Comparison of ENCODE assay signal across 30 cellular contexts in genomic region chr10:42648512-42648911, GRCh38. TPM values are rescaled to one million over a fixed set of nuclear protein-coding genes. Genes with fewer than 3 reads are reported as not detected.
DNase-seq lines count a peak whose midpoint lies in the region; ATAC-seq, FAIRE-seq and TF ChIP-seq lines count a peak whose summit lies in the region.
"Had no signal": no experiment of that assay in that cellular context is flagged by ENCODE, and none has a peak within 500 bp of the region (broad histone marks: within the 10 kb centered on the region; RNA-seq: fewer than 3 reads in every experiment).

No MANE protein-coding gene starts in this region.

- H3K9ac ChIP-seq in K562 (ENCODE audit: insufficient read depth in 1 of 2, low read depth in 2 of 2, low read length in 2 of 2), result no peak overlapping the region
- H3K9ac ChIP-seq: BLaER1; BLaER1 treated with 17β-estradiol and CSF1 and Interleukin-3, amounts not matched to agents 10 nM and 100 nM had no signal

- TF ChIP-seq POLR2A in K562 (conservative IDR thresholded peaks at IDR 0.05), result no peak
- TF ChIP-seq POLR2A in thyroid gland (IDR thresholded peaks at IDR 0.05), result no peak
- no peak for TF ChIP-seq POLR2A in prostate gland (IDR thresholded peaks at IDR 0.05)

- no peaks in the 10 kb centered on the region; the same call in 2 of the 3 replicates for H3K79me2 ChIP-seq in K562 (ENCODE audit: control insufficient read depth, insufficient read depth, low read length)

- H3K9me3 ChIP-seq in K562 (replicated peaks; ENCODE audit: control insufficient read depth, insufficient read depth, low read depth, low read length) (0 out of 2 replicates have a peak, but pooled peaks cover 2% of the 10 kb centered on the region), thyroid gland (no peaks in the 10 kb centered on the region), prostate gland (no peaks in the 10 kb centered on the region)
- H3K9me3 ChIP-seq: A549, BE2C, BLaER1 had no signal

- TF ChIP-seq RAD21 in K562 (CRISPR knock-in tag; conservative IDR thresholded peaks at IDR 0.05 in 1 of 2, IDR thresholded peaks at IDR 0.05 in 1 of 2), result no peak

- no peak for TF ChIP-seq EP300 in K562 (IDR thresholded peaks at IDR 0.05; ENCODE audit: low read length)

- intact Hi-C loops in K562 (cut with micrococcal nuclease), result loop anchor here (5.0 to 10.0 kb wide), 5 partner anchors 34 to 766 kb away; no protein-coding TSS in a partner anchor
- intact Hi-C loops in thyroid gland (cut with DNase I), result loop anchor here (10.0 kb wide), 1 partner anchor 94 kb away; no protein-coding TSS in a partner anchor
- intact Hi-C loops in prostate gland (cut with DNase I), result no loop called here

- no peak overlapping the region; the same call in 1 of the 2 replicates for H3K4me2 ChIP-seq in K562 (ENCODE audit: insufficient read depth, low read length)
- H3K4me2 ChIP-seq: A549; BLaER1; BLaER1 treated with 17β-estradiol and CSF1 and Interleukin-3, amounts not matched to agents 10 nM and 100 nM had no signal

- 53% methylated on average over 2 of the region's 2 CpGs for WGBS in K562 (ENCODE audit: insufficient coverage, low coverage, missing lambda C conversion rate)
- 78 to 82% methylated on average over 2 of the region's 2 CpGs for WGBS in thyroid gland, 2 donors
- WGBS in prostate gland, result 60% methylated on average over 2 of the region's 2 CpGs

- TF ChIP-seq CTCF in K562 (IDR thresholded peaks at IDR 0.05 in 2 of 3, conservative IDR thresholded peaks at IDR 0.05 in 1 of 3; ENCODE audit: insufficient read depth in 2 of 3, low read depth in 1 of 3, low read length in 3 of 3) (no peak), thyroid gland (IDR thresholded peaks at IDR 0.05) (no peak), prostate gland (IDR thresholded peaks at IDR 0.05) (no peak)

- no peaks in the 10 kb centered on the region for H3K36me3 ChIP-seq in K562 (ENCODE audit: control insufficient read depth, insufficient read depth, low read length)
- no peaks in the 10 kb centered on the region for H3K36me3 ChIP-seq in thyroid gland
- H3K36me3 ChIP-seq in prostate gland, result no peaks in the 10 kb centered on the region
- H3K36me3 ChIP-seq: BE2C; BLaER1; BLaER1 treated with 17β-estradiol and CSF1 and Interleukin-3, amounts not matched to agents 10 nM and 100 nM had no signal

- no peak for FAIRE-seq in K562 (lab: Jason Lieb, UNC)
- FAIRE-seq: A204.1, A549, D721Med had no signal

- H4K20me1 ChIP-seq in K562 (replicated peaks; ENCODE audit: control insufficient read depth, insufficient read depth, low read length), result no peaks in the 10 kb centered on the region
- H4K20me1 ChIP-seq: BLaER1; BLaER1 treated with 17β-estradiol and CSF1 and Interleukin-3, amounts not matched to agents 10 nM and 100 nM had no signal

- no peaks in the 10 kb centered on the region for H3K9me1 ChIP-seq in K562 (ENCODE audit: control insufficient read depth, insufficient read depth, low read length)

- POLR2A ChIA-PET in K562 (lab: Yijun Ruan, JAX), result interaction anchor here (0.6 to 1.3 kb wide), 2 partner anchors 8 to 10 kb away, joined by 3 read pairs; no protein-coding TSS in a partner anchor

- H3K4me1 ChIP-seq in K562 (replicated peaks in 1 of 2; ENCODE audit: control insufficient read depth in 2 of 2, insufficient read depth in 2 of 2, low read length in 2 of 2), result peaks cover 29 to 59% of the 10 kb centered on the region in 2 experiments
- H3K4me1 ChIP-seq in thyroid gland, result peaks cover 14 to 24% of the 10 kb centered on the region in 2 donors
- no peaks in the 10 kb centered on the region for H3K4me1 ChIP-seq in prostate gland (replicated peaks)
- H3K4me1 ChIP-seq: A549, BE2C had no signal

- H3K27me3 ChIP-seq in K562 (ENCODE audit: control insufficient read depth in 2 of 2, insufficient read depth in 2 of 2, low read length in 2 of 2), result no peaks in the 10 kb centered on the region
- H3K27me3 ChIP-seq in thyroid gland, result no peaks in the 10 kb centered on the region
- H3K27me3 ChIP-seq in prostate gland (replicated peaks; ENCODE audit: insufficient read depth), result no peaks in the 10 kb centered on the region
- H3K27me3 ChIP-seq: BE2C; BLaER1; BLaER1 treated with 17β-estradiol and CSF1 and Interleukin-3, amounts not matched to agents 10 nM and 100 nM had no signal

- DNase-seq in K562 (ENCODE audit: extremely low read depth in 1 of 4, low spot score in 3 of 4) (peak in 1 of 4 experiments; percentile 26), thyroid gland (no peak), C1 segment of cervical spinal cord (lab: John Stamatoyannopoulos, UW) (no peak), prostate gland (ENCODE audit: low spot score) (no peak)
- DNase-seq: 8988T; ACHN; AML-193; BE2C; Caco-2; Calu3; CD4-positive, alpha-beta memory T cell; CD4-positive, alpha-beta T cell; CD4-positive, CD25-positive, alpha-beta regulatory T cell; CD8-positive, alpha-beta memory T cell; CD8-positive, alpha-beta T cell; COR-L47; DMS 273 treated with DMSO at 0.1 percent for 48 hours; DMS153; DMS53; DMS79; DMS79 treated with DMSO at 0.1 percent for 48 hours; DND-41; EL had no signal

- ATAC-seq in K562, result no peak
- ATAC-seq: A549; CD8-positive, alpha-beta T cell had no signal

- H2AFZ ChIP-seq in K562 (ENCODE audit: low read depth, low read length), result no peak overlapping the region

- H3K27ac ChIP-seq in K562 (ENCODE audit: extremely low read depth, low read depth, low read length) (no peak overlapping the region), thyroid gland (peak overlapping the region in 2 of 3 donors; percentile 76 to 84), prostate gland (no peak overlapping the region)
- H3K27ac ChIP-seq: 22Rv1; A549; BLaER1; BLaER1 treated with 17β-estradiol and CSF1 and Interleukin-3, amounts not matched to agents 10 nM and 100 nM; C4-2B had no signal

- in situ Hi-C loops in K562 (cut with MboI), result no loop called here

- no TSS peak for BruUV-seq in K562 (replicated peaks; lab: Mats Ljungman, UMichigan)

- H3K4me3 ChIP-seq in K562 (no peak overlapping the region), thyroid gland (replicated peaks in 1 of 3) (no peak overlapping the region), prostate gland (no peak overlapping the region)
- H3K4me3 ChIP-seq: A549; BLaER1; BLaER1 treated with 17β-estradiol and CSF1 and Interleukin-3, amounts not matched to agents 10 nM and 100 nM had no signal

- CTCF ChIA-PET in K562 (lab: Yijun Ruan, JAX; ENCODE audit: low intra/inter-chr PET ratio), result no interaction called here

TF ChIP-seq in K562, 482 proteins besides CTCF, POLR2A, EP300 and RAD21 (continues in another document):
- TF ChIP-seq PBX2 (CRISPR knock-in tag; IDR thresholded peaks at IDR 0.05; ENCODE audit: low read depth) (no peak), PBX2 (tag; conservative IDR thresholded peaks at IDR 0.05; ENCODE audit: low read depth) (peak; percentile 62), STAT5A (IDR thresholded peaks at IDR 0.05; ENCODE audit: borderline replicate concordance, low read length) (no peak)

RNA-seq across cellular contexts. Expression of gene ZNF33B, which starts 10.1 kb away (rescaled TPM):
- 23.4 and 28.6 TPM in 2 replicates for total RNA-seq in K562 (2011; cell fraction: chromatin; rRNA removed; ENCODE audit: low replicate concordance)
- 9.3 and 9.8 TPM in 2 replicates for total RNA-seq in K562 (2011; cell fraction: nucleolus; rRNA removed)
- total RNA-seq in K562 (2011; cell fraction: nucleoplasm; rRNA removed), result 11.1 and 13.1 TPM in 2 replicates
- total RNA-seq in K562 (2014; rRNA removed) (6.9 and 9.7 TPM in 2 replicates), K562 (2014; rRNA removed; fragmentation: Illumina TruSeq; extraction: Trizol) (23.9 and 32.4 TPM in 2 replicates), K562 (2015; rRNA removed; fragmentation: Illumina TruSeq; extraction: Trizol) (17.0 and 18.3 TPM in 2 replicates), K562 (2021) (13.9 and 15.4 TPM in 2 replicates), thyroid gland (10 to 100 TPM; 37.8 to 47.6 (median 43.3) TPM), prostate gland (10 to 100 TPM; 25.6 to 32.6 TPM)
- polyA plus RNA-seq in K562 (2011; rRNA removed) (16.8 and 17.7 TPM in 2 replicates), K562 (2014; fragmentation: Illumina TruSeq; extraction: Trizol) (14.8 and 16.9 TPM in 2 replicates), K562 (2014; fragmentation: Nextera tagmentation; extraction: Ambion mirVana) (10 to 100 TPM in 1 of 2 experiments, 1 to 10 TPM in 1; 9.8 to 13.1 TPM), K562 (2014; rRNA removed) (12.7 and 14.0 TPM in 2 replicates)
- polyA plus RNA-seq in K562 (2011; cell fraction: cytosol; rRNA removed), result 2.4 and 8.5 TPM in 2 replicates
- polyA plus RNA-seq in K562 (2011; cell fraction: nucleus; rRNA removed), result 10.7 and 20.6 TPM in 2 replicates
- 8.7 and 20.1 TPM in 2 replicates for polyA plus RNA-seq in K562 (2012)
- 23.5 and 37.2 TPM in 2 replicates for polyA minus RNA-seq in K562 (2011; rRNA and poly(A)+ RNA removed)
- 8.6 and 12.9 TPM in 2 replicates for polyA minus RNA-seq in K562 (2011; cell fraction: cytosol; rRNA and poly(A)+ RNA removed)
- 7.9 and 18.4 TPM in 2 replicates for polyA minus RNA-seq in K562 (2011; cell fraction: nucleus; rRNA and poly(A)+ RNA removed)

Comparison
In these comparisons a context has a peak if more than half of its experiments do, and no peak if none do; other contexts are left out.
1. H3K27ac ChIP-seq: peak in thyroid gland (2 of 3); none in K562 (single experiment) and prostate gland (0 of 2).